ENCODE assay signal across 25 cellular contexts in the genomic region with DNA sequence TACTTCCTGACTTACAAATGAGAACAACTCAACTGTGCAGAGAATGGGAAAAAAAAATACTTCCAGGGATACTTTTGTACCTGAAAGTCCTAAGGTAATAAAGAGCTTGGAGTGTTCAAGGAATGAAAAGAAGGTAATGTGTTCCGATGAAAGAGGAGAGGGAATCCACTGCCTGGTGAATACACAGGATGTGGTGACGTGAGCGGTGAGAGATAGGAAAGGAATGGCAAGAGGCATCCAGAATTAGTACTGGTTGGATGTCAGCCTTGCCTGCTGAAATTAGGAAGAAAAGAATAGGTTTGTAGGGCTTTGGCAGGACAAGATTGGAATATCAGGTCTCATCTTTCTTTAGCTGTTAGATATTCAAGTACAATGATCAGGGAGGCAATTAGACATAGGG.
DNase-seq lines count a peak whose midpoint lies in the region; ATAC-seq and TF ChIP-seq lines count a peak whose summit lies in the region.
"Had no signal": no experiment of that assay in that cellular context is flagged by ENCODE, and none has a peak within 500 bp of the region (broad histone marks: within the 10 kb centered on the region; RNA-seq: fewer than 3 reads in every experiment).

No MANE protein-coding gene starts in this region.

- DNase-seq in HS-5 (ENCODE audit: low read depth) = peak; percentile 15
- DNase-seq in RWPE2 (ENCODE audit: low spot score) = no peak
- DNase-seq in fibroblast of villous mesenchyme (ENCODE audit: low read depth) = peak; percentile 1
- DNase-seq in non-pigmented ciliary epithelial cell (ENCODE audit: low read depth) = peak; percentile 31
- no peak for DNase-seq in left colon
- no peak for DNase-seq in hypothalamus (lab: John Stamatoyannopoulos, UW)
- DNase-seq in nephron progenitor cell = no peak
- DNase-seq: activated CD8-positive, alpha-beta T cell treated with anti-CD3 and anti-CD28 coated beads, Interleukin-2, amount 10 ng/mL, durations not matched to agents 7 days and 5 days; activated gamma-delta T cell; cortex of kidney; DND-41; endodermal cell; Kasumi-1; midbrain; NCI-H1092 treated with DMSO at 0.1 percent for 48 hours; NCI-H1930; NCI-H2227 treated with DMSO at 0.1 percent for 48 hours; SIG-M5; stimulated activated naive CD8-positive, alpha-beta T cell treated with anti-CD3 and anti-CD28 coated beads, Interleukin-15, amount 100 ng/mL, for 72 hours; tibial artery had no signal

- no peak for TF ChIP-seq CTCF in RWPE2 (IDR thresholded peaks at IDR 0.05; ENCODE audit: poor library complexity, severe bottlenecking)
- TF ChIP-seq CTCF in fibroblast of villous mesenchyme (IDR thresholded peaks at IDR 0.05; ENCODE audit: insufficient read depth, low read depth, low read length) = no peak
- TF ChIP-seq CTCF in nephron progenitor cell (IDR thresholded peaks at IDR 0.05) = no peak

- H3K9me3 ChIP-seq in RWPE2 (ENCODE audit: severe bottlenecking) = no peaks in the 10 kb centered on the region
- H3K9me3 ChIP-seq: tibial artery had no signal

- H3K4me3 ChIP-seq in RWPE2 (ENCODE audit: severe bottlenecking) (no peak overlapping the region), fibroblast of villous mesenchyme (ENCODE audit: low read depth, low read length) (no peak overlapping the region)
- H3K4me3 ChIP-seq: cardiac muscle cell, tibial artery had no signal

- H3K4me1 ChIP-seq in RWPE2 (ENCODE audit: insufficient read depth, poor library complexity, severe bottlenecking) = no peaks in the 10 kb centered on the region
- H3K4me1 ChIP-seq: tibial artery had no signal

- no peak overlapping the region for H3K27ac Mint-ChIP-seq in nephron progenitor cell
- H3K27ac Mint-ChIP-seq: activated CD8-positive, alpha-beta T cell treated with anti-CD3 and anti-CD28 coated beads, Interleukin-2, amount 10 ng/mL, durations not matched to agents 7 days and 5 days; endodermal cell; nephron; stimulated activated naive CD8-positive, alpha-beta T cell treated with anti-CD3 and anti-CD28 coated beads, Interleukin-15, amount 100 ng/mL, for 72 hours had no signal

- H3K36me3 Mint-ChIP-seq in nephron progenitor cell (ENCODE audit: low read depth) = no peaks in the 10 kb centered on the region

- no peaks in the 10 kb centered on the region for H3K36me3 ChIP-seq in RWPE2 (ENCODE audit: low read depth)
- H3K36me3 ChIP-seq: cardiac muscle cell, tibial artery had no signal

- no peaks in the 10 kb centered on the region for H3K27me3 ChIP-seq in RWPE2 (ENCODE audit: insufficient read depth, poor library complexity, severe bottlenecking)
- H3K27me3 ChIP-seq: cardiac muscle cell, tibial artery had no signal

- no peaks in the 10 kb centered on the region for H3K9me3 Mint-ChIP-seq in nephron progenitor cell
- H3K9me3 Mint-ChIP-seq: endodermal cell, nephron had no signal

- H3K4me1 Mint-ChIP-seq in nephron progenitor cell = no peaks in the 10 kb centered on the region
- H3K4me1 Mint-ChIP-seq: endodermal cell; nephron; stimulated activated naive CD8-positive, alpha-beta T cell treated with anti-CD3 and anti-CD28 coated beads, Interleukin-15, amount 100 ng/mL, for 72 hours had no signal

- H3K27ac ChIP-seq in RWPE2 (ENCODE audit: poor library complexity, severe bottlenecking) = no peak overlapping the region
- H3K27ac ChIP-seq: C4-2B, cardiac muscle cell, tibial artery had no signal

- intact Hi-C loops in left colon (cut with DNase I, micrococcal nuclease) = no loop called here

- peaks cover 11% of the 10 kb centered on the region for H3K27me3 Mint-ChIP-seq in nephron progenitor cell (ENCODE audit: low read depth, poor library complexity)
- H3K27me3 Mint-ChIP-seq: stimulated activated naive CD8-positive, alpha-beta T cell treated with anti-CD3 and anti-CD28 coated beads, Interleukin-15, amount 100 ng/mL, for 72 hours had no signal

- H3K4me3 Mint-ChIP-seq in nephron progenitor cell = no peak overlapping the region
- H3K4me3 Mint-ChIP-seq: activated CD8-positive, alpha-beta T cell treated with anti-CD3 and anti-CD28 coated beads, Interleukin-2, amount 10 ng/mL, durations not matched to agents 7 days and 5 days; endodermal cell; nephron; stimulated activated naive CD8-positive, alpha-beta T cell treated with anti-CD3 and anti-CD28 coated beads, Interleukin-15, amount 100 ng/mL, for 72 hours had no signal

- peak; percentile 95 for ATAC-seq in RWPE2 (ENCODE audit: low read depth)
- ATAC-seq in left colon = no peak
- ATAC-seq in HG03095 (IDR thresholded peaks at IDR 0.05; ENCODE audit: unreplicated experiment) = no peak
- ATAC-seq: activated CD8-positive, alpha-beta T cell treated with anti-CD3 and anti-CD28 coated beads, Interleukin-2, amount 10 ng/mL, durations not matched to agents 7 days and 5 days; HepG2; stimulated activated naive CD8-positive, alpha-beta T cell treated with anti-CD3 and anti-CD28 coated beads, Interleukin-15, amount 100 ng/mL, for 72 hours had no signal

Comparison
In these comparisons a context has a peak if more than half of its experiments do, and no peak if none do; other contexts are left out.
1. DNase-seq: peak in HS-5 (single experiment), fibroblast of villous mesenchyme (single experiment) and non-pigmented ciliary epithelial cell (single experiment); none in RWPE2 (single experiment), left colon (0 of 2), hypothalamus (0 of 51) and nephron progenitor cell (single experiment).